34 cellular contexts compared by ENCODE assay signal in the genomic region with DNA sequence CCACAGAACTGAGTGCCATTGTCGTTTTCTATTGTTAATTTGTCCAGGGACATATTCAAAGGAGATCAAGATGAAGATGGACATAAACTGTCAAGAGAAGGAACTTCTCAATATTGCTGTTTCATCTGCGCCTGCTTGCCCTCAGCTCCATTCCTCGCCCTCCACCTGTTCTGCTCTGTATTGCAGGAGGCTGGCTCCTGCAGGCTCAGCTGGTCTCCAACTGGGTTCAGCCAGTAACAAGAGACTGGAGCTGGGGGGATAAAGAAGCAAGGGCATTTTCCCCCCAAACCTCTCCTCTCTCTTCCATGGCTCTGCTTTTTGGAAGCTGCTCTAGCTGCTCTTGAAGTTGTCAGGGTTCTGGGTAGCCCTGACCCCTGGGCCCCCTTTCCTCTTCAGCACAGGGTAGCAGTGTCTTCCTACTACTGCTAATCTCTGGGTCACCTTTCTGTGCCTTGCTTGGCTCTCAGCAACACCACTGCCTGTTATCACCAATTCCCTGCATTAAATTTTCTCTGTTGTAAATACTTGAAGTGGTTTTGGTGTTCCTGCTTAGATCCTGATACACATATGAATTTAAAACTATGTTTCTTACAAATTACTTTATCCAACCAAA.
"Had no signal": no experiment of that assay in that cellular context is flagged by ENCODE, and none has a peak within 500 bp of the region (broad histone marks: within the 10 kb centered on the region; RNA-seq: fewer than 3 reads in every experiment).

No MANE protein-coding gene starts in this region.

- H3K4me3 ChIP-seq: Peyer's patch had no signal

- H3K36me3 Mint-ChIP-seq: activated naive CD4-positive, alpha-beta T cell treated with anti-CD3 and anti-CD28 coated beads, Interleukin-2, amount 10 ng/mL, durations not matched to agents 7 days and 5 days had no signal

- ATAC-seq: activated CD8-positive, alpha-beta memory T cell treated with anti-CD3 and anti-CD28 coated beads, Interleukin-2, amount 10 ng/mL, durations not matched to agents 7 days and 5 days; PC-3; SK-N-SH treated with all-trans-retinoic acid at 6 μM for 48 hours; T-cell; T-helper 17 cell had no signal

- H3K4me1 ChIP-seq: Peyer's patch had no signal

- DNase-seq: activated CD4-positive, alpha-beta memory T cell treated with anti-CD3 and anti-CD28 coated beads, Interleukin-2, amount 10 ng/mL, durations not matched to agents 7 days and 5 days; activated CD4-positive, alpha-beta T cell treated with anti-CD3 and anti-CD28 coated beads for 1 hour; activated CD4-positive, alpha-beta T cell treated with anti-CD3 and anti-CD28 coated beads for 48 hours; activated CD4-positive, CD25-positive, alpha-beta regulatory T cell; activated CD8-positive, alpha-beta memory T cell treated with anti-CD3 and anti-CD28 coated beads for 24 hours; activated CD8-positive, alpha-beta memory T cell treated with anti-CD3 and anti-CD28 coated beads, Interleukin-2, amount 10 ng/mL, durations not matched to agents 7 days and 5 days; activated CD8-positive, alpha-beta memory T cell treated with anti-CD3 and anti-CD28 coated beads, Interleukin-2, amount 50 U/mL, for 48 hours; activated effector memory CD4-positive, alpha-beta T cell treated with Interleukin-2 at 50 U/mL for 16 hours; activated naive CD4-positive, alpha-beta T cell treated with anti-CD3 and anti-CD28 coated beads, Interleukin-2, amount 10 ng/mL, durations not matched to agents 7 days and 5 days; activated T-cell treated with anti-CD3 and anti-CD28 coated beads, Interleukin-2, amount 50 U/mL, for 48 hours; amniotic stem cell; aorta; caudate nucleus; MM.1S; MV-4-11; NCI-H1092; NCI-H1436 treated with DMSO at 0.1 percent for 48 hours; NCI-H1694 treated with DMSO at 0.1 percent for 48 hours; NCI-H2029; NCI-H2171; NCI-H510A; NCI-H526; NCI-H748 treated with DMSO at 0.1 percent for 48 hours; NK-92 treated with Interleukin-12 subunit alpha and Interleukin-12 subunit beta, amount 100 ng/mL, for 24 hours; PC-3; Peyer's patch; RPMI8226; SIG-M5; T-cell; T-helper 17 cell had no signal

- H3K4me3 Mint-ChIP-seq: activated CD4-positive, alpha-beta memory T cell treated with anti-CD3 and anti-CD28 coated beads, Interleukin-2, amount 10 ng/mL, durations not matched to agents 7 days and 5 days; activated CD8-positive, alpha-beta memory T cell treated with anti-CD3 and anti-CD28 coated beads, Interleukin-2, amount 10 ng/mL, durations not matched to agents 7 days and 5 days; activated naive CD4-positive, alpha-beta T cell treated with anti-CD3 and anti-CD28 coated beads, Interleukin-2, amount 10 ng/mL, durations not matched to agents 7 days and 5 days; activated naive CD8-positive, alpha-beta T cell; T-cell; T-helper 17 cell had no signal

- H3K27me3 Mint-ChIP-seq: activated CD4-positive, alpha-beta memory T cell treated with anti-CD3 and anti-CD28 coated beads, Interleukin-2, amount 10 ng/mL, durations not matched to agents 7 days and 5 days; activated CD8-positive, alpha-beta memory T cell treated with anti-CD3 and anti-CD28 coated beads, Interleukin-2, amount 10 ng/mL, durations not matched to agents 7 days and 5 days; activated naive CD4-positive, alpha-beta T cell treated with anti-CD3 and anti-CD28 coated beads, Interleukin-2, amount 10 ng/mL, durations not matched to agents 7 days and 5 days; activated naive CD8-positive, alpha-beta T cell; T-cell; T-helper 17 cell had no signal

- H3K27me3 ChIP-seq: Peyer's patch had no signal

- H3K9me3 Mint-ChIP-seq: activated CD4-positive, alpha-beta memory T cell treated with anti-CD3 and anti-CD28 coated beads, Interleukin-2, amount 10 ng/mL, durations not matched to agents 7 days and 5 days; activated naive CD4-positive, alpha-beta T cell treated with anti-CD3 and anti-CD28 coated beads, Interleukin-2, amount 10 ng/mL, durations not matched to agents 7 days and 5 days; T-cell had no signal

- H3K27ac Mint-ChIP-seq: activated CD4-positive, alpha-beta memory T cell treated with anti-CD3 and anti-CD28 coated beads, Interleukin-2, amount 10 ng/mL, durations not matched to agents 7 days and 5 days; activated CD8-positive, alpha-beta memory T cell treated with anti-CD3 and anti-CD28 coated beads, Interleukin-2, amount 10 ng/mL, durations not matched to agents 7 days and 5 days; activated naive CD4-positive, alpha-beta T cell treated with anti-CD3 and anti-CD28 coated beads, Interleukin-2, amount 10 ng/mL, durations not matched to agents 7 days and 5 days; activated naive CD8-positive, alpha-beta T cell; T-cell; T-helper 17 cell had no signal

- H3K9me3 ChIP-seq: Peyer's patch had no signal

- H3K4me2 ChIP-seq: KMS-11 had no signal

- H3K9ac ChIP-seq: KMS-11 had no signal

- H3K27ac ChIP-seq: KMS-11, Peyer's patch, VCaP had no signal

- H3K4me1 Mint-ChIP-seq: activated CD4-positive, alpha-beta memory T cell treated with anti-CD3 and anti-CD28 coated beads, Interleukin-2, amount 10 ng/mL, durations not matched to agents 7 days and 5 days; activated CD8-positive, alpha-beta memory T cell treated with anti-CD3 and anti-CD28 coated beads, Interleukin-2, amount 10 ng/mL, durations not matched to agents 7 days and 5 days; activated naive CD4-positive, alpha-beta T cell treated with anti-CD3 and anti-CD28 coated beads, Interleukin-2, amount 10 ng/mL, durations not matched to agents 7 days and 5 days; T-cell had no signal
